8 cellular contexts compared by ENCODE assay signal in the genomic region with DNA sequence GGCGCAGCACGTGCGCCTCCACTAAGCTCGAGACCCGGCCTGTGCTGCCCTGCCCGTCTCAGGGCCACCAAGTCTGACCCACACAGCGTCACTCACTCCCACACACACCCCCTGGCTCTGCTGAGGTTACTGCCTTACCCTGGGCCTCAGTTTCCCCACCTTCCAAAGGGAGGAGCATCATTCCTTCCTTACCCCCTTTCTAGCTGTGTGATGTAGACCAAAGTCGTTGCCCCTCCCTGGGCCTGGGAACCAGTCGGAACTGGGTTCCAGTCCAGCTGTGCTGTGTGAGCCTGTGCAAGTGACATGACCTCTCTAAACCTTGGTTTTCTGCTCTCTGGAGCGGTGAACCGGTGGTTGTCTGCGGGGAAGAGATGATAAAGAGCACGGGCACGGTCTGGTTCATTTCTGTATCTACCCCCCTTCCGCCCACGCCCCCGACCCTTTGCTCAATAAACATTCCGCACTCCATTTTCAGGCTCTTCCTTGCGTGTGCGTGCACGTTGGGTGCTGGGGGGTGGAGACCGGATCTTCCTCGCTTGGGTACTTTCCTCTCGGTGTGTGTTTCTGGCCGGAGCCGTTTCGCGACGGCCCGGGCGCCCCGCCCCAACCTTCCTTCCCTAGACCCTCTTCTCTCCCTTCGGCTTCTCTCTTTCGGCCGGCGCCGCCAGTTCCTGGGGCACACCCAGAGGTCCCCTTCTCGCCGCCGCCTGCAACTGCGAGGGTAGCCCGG. TPM values are rescaled to one million over a fixed set of nuclear protein-coding genes. Genes with fewer than 3 reads are reported as not detected.
DNase-seq lines count a peak whose midpoint lies in the region; ATAC-seq, FAIRE-seq and TF ChIP-seq lines count a peak whose summit lies in the region.

A gene with protein sequence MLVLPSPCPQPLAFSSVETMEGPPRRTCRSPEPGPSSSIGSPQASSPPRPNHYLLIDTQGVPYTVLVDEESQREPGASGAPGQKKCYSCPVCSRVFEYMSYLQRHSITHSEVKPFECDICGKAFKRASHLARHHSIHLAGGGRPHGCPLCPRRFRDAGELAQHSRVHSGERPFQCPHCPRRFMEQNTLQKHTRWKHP (plus strand): TSS at position 647 of the 730 bp plus-strand sequence. CDS start 923 bp downstream, outside the sequence.

- TF ChIP-seq CTCF in PC-3 (conservative IDR thresholded peaks at IDR 0.05; ENCODE audit: low read depth, low read length), result no peak
- TF ChIP-seq CTCF in epithelial cell of proximal tubule (conservative IDR thresholded peaks at IDR 0.05; ENCODE audit: low read depth, low read length), result no peak

- peak within 1 kb of the TSS; percentile 96 for H3K4me3 ChIP-seq in PC-3 (ENCODE audit: low read length)
- H3K4me3 ChIP-seq in epithelial cell of proximal tubule (ENCODE audit: low read depth, low read length), result peak within 1 kb of the TSS; percentile 85

- H3K79me2 ChIP-seq in PC-3 (ENCODE audit: low read length), result peaks cover 67% of the 10 kb centered on the region

- peak; percentile 53; the same call in 1 of the 2 replicates for TF ChIP-seq POLR2A in GM12892 (IDR thresholded peaks at IDR 0.05; ENCODE audit: low read depth, low read length)

- DNase-seq in GM12892 (ENCODE audit: insufficient read length), result peak; percentile 84
- peak; percentile 83 for DNase-seq in HT-29 (ENCODE audit: low spot score)
- peak; percentile 90 for DNase-seq in PC-3
- DNase-seq in activated T-cell treated with anti-CD3 and anti-CD28 coated beads, Interleukin-2, amount 50 U/mL, for 1 hour, result peak; percentile 84
- no peak for DNase-seq in epithelial cell of proximal tubule (ENCODE audit: low read depth)
- peak; percentile 75 for DNase-seq in mucosa of gallbladder (ENCODE audit: low spot score)
- DNase-seq in stimulated activated CD8-positive, alpha-beta memory T cell treated with anti-CD3 and anti-CD28 coated beads, Interleukin-4, amount 100 ng/mL, for 48 hours, result peak; percentile 88

- peak within 1 kb of the TSS; percentile 85 for H3K4me2 ChIP-seq in PC-3 (ENCODE audit: low read length)

- CTCF ChIA-PET in PC-3 (lab: Charles Lee), result interaction anchor here (0.8 to 1.5 kb wide), 2 partner anchors 11 kb away, joined by 3 to 6 read pairs; a partner anchor contains a TSS

- peak within 1 kb of the TSS; percentile 53 for H3K27ac ChIP-seq in PC-3 (ENCODE audit: low read length)

- ATAC-seq in PC-3 (peak; percentile 31), HG03196 (IDR thresholded peaks at IDR 0.05; ENCODE audit: unreplicated experiment) (no peak)

- no peaks in the 10 kb centered on the region for H3K27me3 ChIP-seq in PC-3 (ENCODE audit: low read length)

- no peaks in the 10 kb centered on the region for H3K9me3 ChIP-seq in PC-3 (ENCODE audit: low read length)

- H3K9me2 ChIP-seq in PC-3 (replicated peaks; ENCODE audit: low read length), result no peaks in the 10 kb centered on the region

- peak; percentile 88 for FAIRE-seq in GM12892 (lab: Jason Lieb, UNC)

- intact Hi-C loops in PC-3 (cut with micrococcal nuclease), result no loop called here

- H3K36me3 ChIP-seq in PC-3 (ENCODE audit: low read depth, low read length), result peaks cover 14% of the 10 kb centered on the region

- H3K4me1 ChIP-seq in PC-3 (ENCODE audit: insufficient read depth, low read length), result peaks cover 42% of the 10 kb centered on the region

- H3F3A ChIP-seq in PC-3 (ENCODE audit: low read length, unreplicated experiment), result peaks cover 9% of the 10 kb centered on the region

- 0 out of 2 replicates have a peak, but pooled peaks cover 4% of the 10 kb centered on the region for H4K20me1 ChIP-seq in PC-3 (ENCODE audit: low read length)

- H3K9ac ChIP-seq in PC-3 (ENCODE audit: low read length), result peak within 1 kb of the TSS; percentile 95

- H2AFZ ChIP-seq in PC-3 (ENCODE audit: low read length), result peak within 1 kb of the TSS; percentile 56

- BruUV-seq in PC-3 (replicated peaks; lab: Mats Ljungman, UMichigan), result no TSS peak

- POLR2A ChIA-PET in PC-3 (lab: Charles Lee; ENCODE audit: unreplicated experiment), result no interaction called here

RNA-seq across cellular contexts. Expression of the gene that starts here (rescaled TPM):
- 27.0 TPM for polyA plus RNA-seq in GM12892 (2012; ENCODE audit: missing spikeins)
- total RNA-seq in HT-29 (2014; rRNA removed; shearing (Covaris generic)), result 40.9 and 43.2 TPM in 2 replicates
- total RNA-seq in PC-3 (2014; rRNA removed) (25.6 and 37.5 TPM in 2 replicates), epithelial cell of proximal tubule (27.2 and 29.2 TPM in 2 replicates), mucosa of gallbladder (22.2 TPM)
